ENCODE assay signal across 11 cellular contexts in the genomic region with DNA sequence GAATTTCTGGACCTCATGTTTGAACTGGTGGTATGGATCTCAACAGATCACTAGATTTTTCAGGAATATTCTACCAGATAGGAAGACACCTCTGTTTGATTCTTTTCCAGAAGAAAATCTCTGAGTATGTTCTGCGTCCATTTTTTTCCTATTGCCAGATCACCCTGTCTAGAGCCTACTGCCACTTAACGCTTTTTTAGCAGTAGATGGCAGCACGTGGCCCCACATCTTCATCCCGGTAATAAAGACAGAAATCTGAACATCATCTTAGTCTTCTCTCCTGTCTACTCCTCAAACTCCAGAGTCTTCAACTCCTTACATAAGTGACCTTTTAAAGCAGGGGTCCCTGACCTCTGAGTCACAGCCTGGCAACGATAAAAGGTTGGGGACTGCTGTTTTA.
DNase-seq lines count a peak whose midpoint lies in the region; ATAC-seq, FAIRE-seq and TF ChIP-seq lines count a peak whose summit lies in the region.
"Had no signal": no experiment of that assay in that cellular context is flagged by ENCODE, and none has a peak within 500 bp of the region (broad histone marks: within the 10 kb centered on the region; RNA-seq: fewer than 3 reads in every experiment).

No MANE protein-coding gene starts in this region.

- H3K36me3 ChIP-seq in A673 (ENCODE audit: insufficient read depth, low read length, poor library complexity, severe bottlenecking) (no peaks in the 10 kb centered on the region), bronchial epithelial cell (ENCODE audit: control insufficient read depth, insufficient read depth, low read length) (no peaks in the 10 kb centered on the region)

- CTCF ChIA-PET in A673 (lab: Charles Lee), result no interaction called here

- TF ChIP-seq CTCF in A673 (conservative IDR thresholded peaks at IDR 0.05; ENCODE audit: low read depth, low read length) (peak; percentile 64), GM12865 (IDR thresholded peaks at IDR 0.05; ENCODE audit: insufficient read depth, low read depth, low read length, missing control alignments) (peak; percentile 37), bronchial epithelial cell (IDR thresholded peaks at IDR 0.05; ENCODE audit: insufficient read depth, low read length, severe bottlenecking) (peak; percentile 30), GM13977 (IDR thresholded peaks at IDR 0.05; ENCODE audit: extremely low read depth, insufficient read depth, missing control alignments) (no peak)

- no peak for ATAC-seq in GM19463 (IDR thresholded peaks at IDR 0.05; ENCODE audit: unreplicated experiment)

- no peaks in the 10 kb centered on the region for H3K4me1 ChIP-seq in A673 (ENCODE audit: insufficient read depth, low read length, poor library complexity, severe bottlenecking)

- FAIRE-seq in bronchial epithelial cell (lab: Jason Lieb, UNC), result no peak

- H3K27me3 ChIP-seq in A673 (replicated peaks; ENCODE audit: insufficient read depth, low read depth, low read length, poor library complexity), result no peaks in the 10 kb centered on the region
- no peaks in the 10 kb centered on the region for H3K27me3 ChIP-seq in bronchial epithelial cell (ENCODE audit: control insufficient read depth, insufficient read depth, low read length)

- TF ChIP-seq POLR2A in erythroblast (IDR thresholded peaks at IDR 0.05; ENCODE audit: low read length), result no peak

- no peaks in the 10 kb centered on the region for H3K9me3 ChIP-seq in A673 (ENCODE audit: low read depth, low read length, poor library complexity, severe bottlenecking)

- H3K27ac ChIP-seq in A673 (ENCODE audit: low read depth, low read length, poor library complexity, severe bottlenecking), result no peak overlapping the region

- in situ Hi-C loops in GM13977 (cut with MboI; ENCODE audit: low pct_unique_long_range_greater_than_20kb, low sequenced_read_pairs, unreplicated experiment), result loop anchor here (25.0 kb wide), 1 partner anchor 333 kb away; no protein-coding TSS in a partner anchor

- intact Hi-C loops in A673 (cut with micrococcal nuclease; ENCODE audit: unreplicated experiment), result loop anchor here (2.0 to 10.0 kb wide), 3 partner anchors 122 to 1056 kb away; no protein-coding TSS in a partner anchor

- POLR2A ChIA-PET in A673 (lab: Charles Lee; ENCODE audit: low non-redundant PET), result no interaction called here

- peak; percentile 67 for DNase-seq in A673 (ENCODE audit: low spot score)
- peak; percentile 51 for DNase-seq in GM12865 (ENCODE audit: low read depth)
- DNase-seq in M059J (ENCODE audit: low read depth), result peak; percentile 51
- DNase-seq in bronchial epithelial cell (ENCODE audit: low read depth), result peak; percentile 25
- DNase-seq in erythroblast (lab: John Stamatoyannopoulos, UW), result no peak
- DNase-seq in activated CD4-positive, CD25-positive, alpha-beta regulatory T cell (lab: John Stamatoyannopoulos, UW), result no peak
- DNase-seq in GM13977 (ENCODE audit: low spot score), result no peak
- DNase-seq: central memory CD4-positive, alpha-beta T cell; NCI-H2107; retina had no signal

- H3K4me3 ChIP-seq in A673 (ENCODE audit: low read depth, low read length, poor library complexity, severe bottlenecking) (no peak overlapping the region), GM12865 (ENCODE audit: low read depth, low read length) (no peak overlapping the region), bronchial epithelial cell (ENCODE audit: low read depth, low read length) (no peak overlapping the region)

- BruUV-seq in A673 (replicated peaks; lab: Mats Ljungman, UMichigan), result no TSS peak

Comparison
In these comparisons a context has a peak if more than half of its experiments do, and no peak if none do; other contexts are left out.
1. DNase-seq: peak in A673 (single experiment), GM12865 (single experiment), M059J (single experiment) and bronchial epithelial cell (single experiment); none in erythroblast (0 of 2), activated CD4-positive, CD25-positive, alpha-beta regulatory T cell (0 of 4) and GM13977 (single experiment).